ENCODE assay signal across 8 cellular contexts in the genomic region with DNA sequence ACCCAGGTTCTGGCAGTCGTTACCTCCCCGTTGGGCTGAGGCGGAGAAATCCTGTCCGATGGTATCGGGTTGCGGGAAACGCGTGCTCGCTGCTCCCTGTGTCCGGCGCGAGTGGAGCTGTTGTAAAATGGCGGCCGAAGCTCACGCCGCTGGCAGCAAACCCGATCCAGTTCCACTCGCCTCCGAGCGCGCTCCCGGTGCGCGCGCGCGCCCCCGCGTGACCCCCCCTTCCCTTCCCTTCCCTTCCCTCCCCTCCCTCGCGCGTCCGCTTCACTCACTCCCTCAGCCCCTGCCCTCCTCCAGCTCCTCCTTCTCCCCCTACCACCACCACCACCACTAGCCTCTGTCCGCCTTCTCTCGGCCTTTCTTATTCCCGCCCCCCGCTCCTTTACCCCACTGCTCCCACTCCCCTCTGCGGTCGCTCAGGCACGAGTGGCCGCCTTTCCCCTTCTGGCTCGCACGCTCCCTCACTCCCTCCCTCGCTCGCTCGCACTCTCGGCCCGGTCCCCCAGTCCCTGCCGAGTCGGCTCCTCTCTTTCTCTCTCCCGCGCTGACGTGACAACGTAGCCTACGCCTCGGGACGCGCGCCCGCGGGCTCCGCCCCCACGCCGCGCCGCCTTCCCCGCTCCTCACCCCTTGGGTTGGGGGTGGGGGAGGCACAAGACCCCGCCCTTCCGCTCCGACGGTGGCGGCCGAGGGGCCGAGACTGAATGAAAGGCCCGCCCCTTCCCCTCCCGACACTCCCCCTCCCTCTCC. TPM values are rescaled to one million over a fixed set of nuclear protein-coding genes. Genes with fewer than 3 reads are reported as not detected.
DNase-seq lines count a peak whose midpoint lies in the region; ATAC-seq and TF ChIP-seq lines count a peak whose summit lies in the region.

A gene (minus strand): TSS at position 113 of the 756 bp plus-strand sequence. CDS start 1,447 bp downstream, outside the sequence.

- peak; percentile 82 for DNase-seq in BJ (ENCODE audit: low read depth)
- DNase-seq in NCI-H524 treated with DMSO at 0.1 percent for 48 hours (lab: John Stamatoyannopoulos, UW): peak; percentile 70
- peak; percentile 99 for DNase-seq in activated CD4-positive, alpha-beta T cell treated with anti-CD3 and anti-CD28 coated beads for 4 hours
- peak; percentile 99 for DNase-seq in choroid plexus epithelial cell (ENCODE audit: low read depth)
- peak; percentile 99 for DNase-seq in kidney tubule cell (ENCODE audit: low spot score)
- peak; percentile 96 to 97 for DNase-seq in stimulated activated CD4-positive, alpha-beta T cell treated with anti-CD3 and anti-CD28 coated beads, Interleukin-1b, Interleukin-23, amount 100 ng/mL, for 1 hour (ENCODE audit: low read depth in 2 of 2)

- no peaks in the 10 kb centered on the region for H3K27me3 ChIP-seq in BJ (ENCODE audit: control insufficient read depth, insufficient read depth, low read length)

- H3K4me3 ChIP-seq in BJ (ENCODE audit: low read depth, low read length) (peak within 1 kb of the TSS; percentile 88), choroid plexus epithelial cell (ENCODE audit: low read depth, low read length) (peak within 1 kb of the TSS; percentile 93)

- TF ChIP-seq CTCF in BJ (IDR thresholded peaks at IDR 0.05; ENCODE audit: insufficient read depth, low read depth, low read length) (no peak), choroid plexus epithelial cell (conservative IDR thresholded peaks at IDR 0.05; ENCODE audit: low read depth, low read length) (no peak)

- 0 out of 2 replicates have a peak, but pooled peaks cover 1% of the 10 kb centered on the region for H3K36me3 ChIP-seq in BJ (ENCODE audit: control insufficient read depth, insufficient read depth, low read length)

- CTCF ChIA-PET in BJ (lab: Yijun Ruan, JAX): interaction anchor here (0.7 to 1.2 kb wide), 3 partner anchors 33 to 270 kb away, joined by 3 to 4 read pairs (median 3); no protein-coding TSS in a partner anchor

- peak; percentile 82 for ATAC-seq in GM19324 (IDR thresholded peaks at IDR 0.05; ENCODE audit: low FRiP score, unreplicated experiment)
- peak; percentile 63 for ATAC-seq in HG03460 (IDR thresholded peaks at IDR 0.05; ENCODE audit: unreplicated experiment)

- POLR2A ChIA-PET in BJ (lab: Charles Lee): interaction anchor here (0.7 to 3.4 kb wide), 6 partner anchors 17 to 403 kb away, joined by 4 to 62 read pairs (median 5); no protein-coding TSS in a partner anchor

RNA-seq across cellular contexts. Expression of the gene that starts here (rescaled TPM):
- 7.6 and 20.0 TPM in 2 replicates for polyA plus RNA-seq in BJ (2011; rRNA removed)
- polyA minus RNA-seq in BJ (2011; rRNA and poly(A)+ RNA removed): 10.7 and 20.8 TPM in 2 replicates

Comparison
In these comparisons a context has a peak if more than half of its experiments do, and no peak if none do; other contexts are left out.
1. Peak in every context shown above with its lines: DNase-seq, ATAC-seq and H3K4me3 ChIP-seq.